ENCODE assay signal across 22 cellular contexts in genomic region chr1:9207715-9208114, GRCh38. TPM values are rescaled to one million over a fixed set of nuclear protein-coding genes. Genes with fewer than 3 reads are reported as not detected.
A peak's percentile ranks its signal among the peaks of the same experiment; 100 is the strongest.
DNase-seq lines count a peak whose midpoint lies in the region; ATAC-seq, FAIRE-seq and TF ChIP-seq lines count a peak whose summit lies in the region.
"Had no signal": no experiment of that assay in that cellular context is flagged by ENCODE, and none has a peak within 500 bp of the region (broad histone marks: within the 10 kb centered on the region; RNA-seq: fewer than 3 reads in every experiment).

No MANE protein-coding gene starts in this region.

- peaks cover 13% of the 10 kb centered on the region for H3K4me1 Mint-ChIP-seq in activated T-helper 17 cell treated with anti-CD3 and anti-CD28 coated beads, Interleukin-2, amount 50 U/mL, for 72 hours

- H3K4me3 ChIP-seq in HepG2 (replicated peaks in 1 of 3; ENCODE audit: insufficient read depth in 1 of 3, low read depth in 2 of 3, low read length in 3 of 3) (no peak overlapping the region), right lobe of liver (no peak overlapping the region)
- H3K4me3 ChIP-seq: Peyer's patch, SK-N-MC had no signal

- BruUV-seq in HepG2 (replicated peaks; lab: Mats Ljungman, UMichigan), result no TSS peak

- POLR2A ChIA-PET in HepG2 (lab: Yijun Ruan, JAX), result no interaction called here

- H4K20me1 ChIP-seq in HepG2 (ENCODE audit: insufficient read depth, low read length), result no peaks in the 10 kb centered on the region

- no peak for TF ChIP-seq RAD21 in HepG2 (CRISPR knock-in tag; IDR thresholded peaks at IDR 0.05)

- FAIRE-seq in HepG2 (lab: Jason Lieb, UNC), result no peak
- FAIRE-seq: GM12891 had no signal

- H3K9me3 ChIP-seq in HepG2 (ENCODE audit: low read length) (no peaks in the 10 kb centered on the region), right lobe of liver (no peaks in the 10 kb centered on the region)
- H3K9me3 ChIP-seq: Peyer's patch had no signal

- TF ChIP-seq POLR2A in HepG2 (IDR thresholded peaks at IDR 0.05; ENCODE audit: insufficient read depth in 1 of 2, low read depth in 2 of 2, low read length in 2 of 2), result no peak
- no peak for TF ChIP-seq POLR2A in right lobe of liver (IDR thresholded peaks at IDR 0.05)

- H3K27me3 Mint-ChIP-seq in activated T-helper 17 cell treated with anti-CD3 and anti-CD28 coated beads, Interleukin-2, amount 50 U/mL, for 72 hours, result peaks cover 40% of the 10 kb centered on the region

- H3K27me3 ChIP-seq in HepG2 (ENCODE audit: control insufficient read depth in 1 of 2, insufficient read depth in 2 of 2, low read length in 2 of 2) (peaks cover 1 to 33% of the 10 kb centered on the region in 2 experiments; a peak in 4 of 5 replicates), right lobe of liver (no peaks in the 10 kb centered on the region), foreskin keratinocyte (peaks cover 16% of the 10 kb centered on the region)

- peaks cover 34% of the 10 kb centered on the region for H3K4me1 ChIP-seq in HepG2 (ENCODE audit: insufficient read depth, low read length)
- peaks cover 0 to 8% (median 0%) of the 10 kb centered on the region in 4 donors for H3K4me1 ChIP-seq in right lobe of liver
- H3K4me1 ChIP-seq in foreskin keratinocyte, result no peaks in the 10 kb centered on the region

- no peaks in the 10 kb centered on the region for H3K79me2 ChIP-seq in HepG2 (ENCODE audit: insufficient read depth, low read length)

- no peak overlapping the region for H2AFZ ChIP-seq in HepG2 (ENCODE audit: low read length)

- DNase-seq in HepG2 (ENCODE audit: low spot score), result no peak
- DNase-seq in right lobe of liver, result no peak
- DNase-seq in iris pigment epithelial cell (ENCODE audit: low read depth), result peak; percentile 57
- DNase-seq in foreskin keratinocyte, result no peak
- no peak for DNase-seq in SK-N-DZ (ENCODE audit: low spot score)
- DNase-seq: DMS79, H7, MM.1S, NCI-H1048, NCI-H1417 treated with DMSO at 0.1 percent for 48 hours, NCI-H187, NCI-H446, NCI-H526, Peyer's patch had no signal

- no peaks in the 10 kb centered on the region for H3K9me3 Mint-ChIP-seq in activated T-helper 17 cell treated with anti-CD3 and anti-CD28 coated beads, Interleukin-2, amount 50 U/mL, for 72 hours

- ATAC-seq in HepG2, result no peak
- ATAC-seq in right lobe of liver, result no peak
- ATAC-seq in activated T-helper 17 cell treated with anti-CD3 and anti-CD28 coated beads, Interleukin-2, amount 50 U/mL, for 72 hours (replicated peaks), result no peak
- ATAC-seq in foreskin keratinocyte, result no peak
- no peak for ATAC-seq in HG02759 (IDR thresholded peaks at IDR 0.05; ENCODE audit: unreplicated experiment)
- no peak for ATAC-seq in HG02798 (IDR thresholded peaks at IDR 0.05; ENCODE audit: poor library complexity, unreplicated experiment)
- ATAC-seq: Right ventricle myocardium inferior had no signal

- no peak overlapping the region for H3K27ac Mint-ChIP-seq in activated T-helper 17 cell treated with anti-CD3 and anti-CD28 coated beads, Interleukin-2, amount 50 U/mL, for 72 hours

- H3K4me3 Mint-ChIP-seq in activated T-helper 17 cell treated with anti-CD3 and anti-CD28 coated beads, Interleukin-2, amount 50 U/mL, for 72 hours, result peak overlapping the region; percentile 46
- H3K4me3 Mint-ChIP-seq: CD14-positive monocyte had no signal

- TF ChIP-seq CTCF in HepG2 (CRISPR knock-in tag; IDR thresholded peaks at IDR 0.05) (no peak), right lobe of liver (IDR thresholded peaks at IDR 0.05) (no peak), foreskin keratinocyte (conservative IDR thresholded peaks at IDR 0.05) (no peak)

- no peak overlapping the region for H3K27ac ChIP-seq in HepG2 (ENCODE audit: extremely low read length, insufficient read depth, low read length)
- H3K27ac ChIP-seq in right lobe of liver, result no peak overlapping the region
- no peak overlapping the region for H3K27ac ChIP-seq in foreskin keratinocyte
- H3K27ac ChIP-seq: 22Rv1, Peyer's patch, SK-N-MC had no signal

- H3K4me2 ChIP-seq in HepG2 (ENCODE audit: low read depth, low read length), result no peak overlapping the region

- TF ChIP-seq EP300 in HepG2 (IDR thresholded peaks at IDR 0.05; ENCODE audit: low read depth in 2 of 2, low read length in 2 of 2), result no peak
- TF ChIP-seq EP300 in HepG2 (CRISPR knock-in tag; IDR thresholded peaks at IDR 0.05; ENCODE audit: borderline replicate concordance), result no peak

- intact Hi-C loops in HepG2 (cut with micrococcal nuclease; ENCODE audit: unreplicated experiment) (no loop called here), right lobe of liver (cut with DNase I) (no loop called here)

- H3K36me3 Mint-ChIP-seq in activated T-helper 17 cell treated with anti-CD3 and anti-CD28 coated beads, Interleukin-2, amount 50 U/mL, for 72 hours (ENCODE audit: low read depth), result no peaks in the 10 kb centered on the region

- H3K36me3 ChIP-seq in HepG2 (replicated peaks in 1 of 2; ENCODE audit: control insufficient read depth in 1 of 2, insufficient read depth in 2 of 2, low read length in 2 of 2), result no peaks in the 10 kb centered on the region
- H3K36me3 ChIP-seq in right lobe of liver, result no peaks in the 10 kb centered on the region
- H3K36me3 ChIP-seq: Peyer's patch had no signal

- no peak overlapping the region for H3K9ac ChIP-seq in HepG2 (ENCODE audit: insufficient read depth, low read depth, low read length)

- CTCF ChIA-PET in HepG2 (lab: Yijun Ruan, JAX; ENCODE audit: low intra/inter-chr PET ratio, low total read pairs), result no interaction called here

- in situ Hi-C loops in HepG2 (cut with HindIII; ENCODE audit: extremely low pct_ligation_motif_present, low pct_unique_long_range_greater_than_20kb), result no loop called here

- 84% methylated on average over 5 of the region's 5 CpGs for WGBS in HepG2 (ENCODE audit: low lambda C conversion rate)
- 80% methylated on average over 3 of the region's 5 CpGs for WGBS in right lobe of liver (ENCODE audit: insufficient coverage, low coverage, low lambda C conversion rate, missing lambda C conversion rate)

TF ChIP-seq in HepG2, 621 proteins besides CTCF, POLR2A, EP300 and RAD21:
- TF ChIP-seq ZNF33A (CRISPR knock-in tag; IDR thresholded peaks at IDR 0.05; ENCODE audit: borderline replicate concordance), result no peak
- no peak for TF ChIP-seq ZNF558 (CRISPR knock-in tag; IDR thresholded peaks at IDR 0.05; ENCODE audit: borderline replicate concordance)
- TF ChIP-seq ZNF280B (CRISPR knock-in tag; IDR thresholded peaks at IDR 0.05; ENCODE audit: borderline replicate concordance), result no peak
- no peak for TF ChIP-seq XBP1 (CRISPR knock-in tag; IDR thresholded peaks at IDR 0.05)
- 0 out of 2 replicates have a peak, but pooled peaks have one; percentile 28 for TF ChIP-seq ZKSCAN1 (IDR thresholded peaks at IDR 0.05; ENCODE audit: low read length)

RNA-seq across cellular contexts. Expression of gene H6PD, which starts 26.9 kb away (rescaled TPM):
- total RNA-seq in HepG2 (2016; rRNA removed; fragmentation: Illumina TruSeq; extraction: Trizol) (6.3 and 9.3 TPM in 2 replicates), right lobe of liver (100 to 1,000 TPM; 102 to 158 (median 120) TPM), foreskin keratinocyte (5.0 and 8.7 TPM in 2 replicates)
- 0.79 and 0.81 TPM in 2 replicates for total RNA-seq in HepG2 (2016; cell fraction: cytosol; rRNA removed; fragmentation: Illumina TruSeq; extraction: Trizol; ENCODE audit: low read depth)
- total RNA-seq in HepG2 (2016; cell fraction: insoluble cytoplasmic fraction; rRNA removed; fragmentation: Illumina TruSeq; extraction: Trizol), result 5.4 and 9.4 TPM in 2 replicates
- total RNA-seq in HepG2 (2016; cell fraction: membrane; rRNA removed; fragmentation: Illumina TruSeq; extraction: Trizol), result 2.5 TPM in 2 replicates
- 10.0 and 12.1 TPM in 2 replicates for total RNA-seq in HepG2 (2016; cell fraction: nucleus; rRNA removed; fragmentation: Illumina TruSeq; extraction: Trizol)
- polyA plus RNA-seq in HepG2 (2011; rRNA removed) (14.1 and 21.5 TPM in 2 replicates), foreskin keratinocyte (1.8 and 2.9 TPM in 2 replicates)
- polyA plus RNA-seq in HepG2 (2011; cell fraction: cytosol; rRNA removed), result 13.3 and 14.5 TPM in 2 replicates
- 26.3 and 26.5 TPM in 2 replicates for polyA plus RNA-seq in HepG2 (2011; cell fraction: nucleus; rRNA removed)
- polyA plus RNA-seq in HepG2 (2012), result 10.8 and 11.1 TPM in 2 replicates
- 0.36 TPM in 2 replicates for polyA plus RNA-seq in HepG2 (2016; cell fraction: cytosol; fragmentation: Illumina TruSeq; extraction: Trizol; ENCODE audit: low read depth)
- 4.2 and 4.6 TPM in 2 replicates for polyA plus RNA-seq in HepG2 (2016; cell fraction: insoluble cytoplasmic fraction; fragmentation: Illumina TruSeq; extraction: Trizol; ENCODE audit: low read depth)
- 0.93 and 0.94 TPM in 2 replicates for polyA plus RNA-seq in HepG2 (2016; cell fraction: membrane; fragmentation: Illumina TruSeq; extraction: Trizol; ENCODE audit: low read depth)
- 15.4 and 16.8 TPM in 2 replicates for polyA plus RNA-seq in HepG2 (2016; cell fraction: nucleus; fragmentation: Illumina TruSeq; extraction: Trizol; ENCODE audit: insufficient read depth, low read depth)
- 2.9 and 31.0 TPM in 2 replicates for polyA minus RNA-seq in HepG2 (2011; rRNA and poly(A)+ RNA removed; ENCODE audit: low replicate concordance)
- polyA minus RNA-seq in HepG2 (2011; cell fraction: cytosol; rRNA and poly(A)+ RNA removed), result 14.3 and 18.7 TPM in 2 replicates
- polyA minus RNA-seq in HepG2 (2011; cell fraction: nucleus; rRNA and poly(A)+ RNA removed), result 7.9 and 11.3 TPM in 2 replicates
- 10 to 100 TPM in 1 of 2 donors, 1 to 10 TPM in 1; 9.3 to 12.8 TPM for total RNA-seq in activated T-helper 17 cell treated with anti-CD3 and anti-CD28 coated beads, Interleukin-2, amount 50 U/mL, for 72 hours
- polyA plus RNA-seq in SK-N-DZ (2014; cell fraction: cytosol; rRNA removed), result 1.6 and 1.9 TPM in 2 replicates
- 1.6 and 2.0 TPM in 2 replicates for polyA plus RNA-seq in SK-N-DZ (2014; cell fraction: nucleus; rRNA removed)

Comparison
In these comparisons a context has a peak if more than half of its experiments do, and no peak if none do; other contexts are left out.
1. RNA of gene H6PD, which starts 26.9 kb away (total RNA-seq): 102 to 158 TPM in right lobe of liver; 9.3 to 12.8 TPM in activated T-helper 17 cell treated with anti-CD3 and anti-CD28 coated beads, Interleukin-2, amount 50 U/mL, for 72 hours, 0.79 to 12.1 TPM in HepG2 and 5.0 to 8.7 TPM in foreskin keratinocyte; every median in the first group is over 4 times any median in the second.